ENCODE assay signal across 21 cellular contexts in genomic region chr2:15634846-15635490, GRCh38. TPM values are rescaled to one million over a fixed set of nuclear protein-coding genes. Genes with fewer than 3 reads are reported as not detected.
DNase-seq lines count a peak whose midpoint lies in the region; ATAC-seq and TF ChIP-seq lines count a peak whose summit lies in the region.
"Had no signal": no experiment of that assay in that cellular context is flagged by ENCODE, and none has a peak within 500 bp of the region (broad histone marks: within the 10 kb centered on the region; RNA-seq: fewer than 3 reads in every experiment).

No MANE protein-coding gene starts in this region.

- no peaks in the 10 kb centered on the region for H3K27me3 ChIP-seq in A673 (replicated peaks; ENCODE audit: insufficient read depth, low read depth, low read length, poor library complexity)
- no peaks in the 10 kb centered on the region for H3K27me3 ChIP-seq in endodermal cell (ENCODE audit: control insufficient read depth, insufficient read depth, low read length, poor library complexity, severe bottlenecking)
- no peaks in the 10 kb centered on the region for H3K27me3 ChIP-seq in mesendoderm (ENCODE audit: insufficient read depth, low read length, poor library complexity)
- H3K27me3 ChIP-seq: heart left ventricle had no signal

- H3K27ac ChIP-seq in A673 (ENCODE audit: low read depth, low read length, poor library complexity, severe bottlenecking) (no peak overlapping the region), endodermal cell (ENCODE audit: low read depth, low read length) (no peak overlapping the region), mesendoderm (ENCODE audit: low read depth, low read length) (no peak overlapping the region)
- H3K27ac ChIP-seq: heart left ventricle had no signal

- TF ChIP-seq CTCF in A673 (conservative IDR thresholded peaks at IDR 0.05; ENCODE audit: low read depth, low read length) (no peak), endodermal cell (conservative IDR thresholded peaks at IDR 0.05) (no peak)

- no peak overlapping the region for H3K4ac ChIP-seq in mesendoderm (ENCODE audit: low read depth, low read length)

- no CpG with 5 or more reads among the region's 1 CpG for WGBS in endodermal cell (ENCODE audit: insufficient coverage in 1 of 2, insufficient read length in 1 of 2), 2 experiments
- no CpG with 5 or more reads among the region's 1 CpG for WGBS in mesendoderm (ENCODE audit: extremely low coverage, insufficient coverage, low lambda C conversion rate)

- no peak overlapping the region for H2BK120ac ChIP-seq in mesendoderm (ENCODE audit: low read depth, low read length)

- H3K79me1 ChIP-seq in mesendoderm (ENCODE audit: low read length): no peaks in the 10 kb centered on the region

- CTCF ChIA-PET in A673 (lab: Charles Lee): no interaction called here

- intact Hi-C loops in A673 (cut with micrococcal nuclease; ENCODE audit: unreplicated experiment): loop anchor here (5.0 to 10.0 kb wide), 5 partner anchors 112 to 1120 kb away; partner anchors contain the start of gene MYCN

- no peaks in the 10 kb centered on the region for H3K79me2 ChIP-seq in mesendoderm (ENCODE audit: control insufficient read depth, insufficient read depth, low read length)

- no peak overlapping the region for H3K56ac ChIP-seq in mesendoderm (ENCODE audit: low read length)

- DNase-seq in A673 (ENCODE audit: low spot score): peak; percentile 11
- peak; percentile 17 for DNase-seq in NCI-H226
- DNase-seq in endodermal cell: no peak
- peak; percentile 71 for DNase-seq in mesendoderm
- no peak for DNase-seq in DMS114 treated with DMSO at 0.1 percent for 48 hours (lab: John Stamatoyannopoulos, UW; ENCODE audit: unreplicated experiment)
- no peak for DNase-seq in hippocampal formation (lab: John Stamatoyannopoulos, UW)
- DNase-seq: amygdala, COR-L47, erythroblast, heart left ventricle, islet precursor cell, midbrain, NCI-H1930, NCI-H446, T-helper 1 cell had no signal

- H3K9me3 ChIP-seq in A673 (ENCODE audit: low read depth, low read length, poor library complexity, severe bottlenecking) (no peaks in the 10 kb centered on the region), endodermal cell (ENCODE audit: control insufficient read depth, low read length) (no peaks in the 10 kb centered on the region)
- H3K9me3 ChIP-seq: heart left ventricle had no signal

- POLR2A ChIA-PET in A673 (lab: Charles Lee; ENCODE audit: low non-redundant PET): no interaction called here

- H3K9ac ChIP-seq in endodermal cell (ENCODE audit: extremely low read depth, low read length, poor library complexity, severe bottlenecking): no peak overlapping the region
- H3K9ac ChIP-seq in mesendoderm (ENCODE audit: low read length): no peak overlapping the region

- H4K8ac ChIP-seq in mesendoderm (ENCODE audit: low read depth, low read length): no peak overlapping the region

- H3K4me3 ChIP-seq in A673 (ENCODE audit: low read depth, low read length, poor library complexity, severe bottlenecking) (no peak overlapping the region), endodermal cell (ENCODE audit: low read length) (no peak overlapping the region), mesendoderm (ENCODE audit: low read length) (no peak overlapping the region)
- H3K4me3 ChIP-seq: heart left ventricle, K562 had no signal

- H3K27ac Mint-ChIP-seq in endodermal cell: peak overlapping the region; percentile 48
- H3K27ac Mint-ChIP-seq: activated T-helper 17 cell treated with anti-CD3 and anti-CD28 coated beads, Interleukin-2, amount 50 U/mL, for 72 hours; stimulated activated naive CD8-positive, alpha-beta T cell treated with anti-CD3 and anti-CD28 coated beads, Interleukin-15, Interleukin-2, amounts not matched to agents 100 ng/mL and 50 ng/mL, for 24 hours had no signal

- no peak overlapping the region for H2BK5ac ChIP-seq in mesendoderm (ENCODE audit: low read length)

- no peak overlapping the region for H3K4me2 ChIP-seq in mesendoderm (ENCODE audit: low read length)

- H3K36me3 ChIP-seq in A673 (ENCODE audit: insufficient read depth, low read length, poor library complexity, severe bottlenecking): peaks cover 49% of the 10 kb centered on the region
- H3K36me3 ChIP-seq in endodermal cell (ENCODE audit: control insufficient read depth, insufficient read depth, low read length): peaks cover 77% of the 10 kb centered on the region
- peaks cover 5% of the 10 kb centered on the region for H3K36me3 ChIP-seq in mesendoderm (ENCODE audit: control insufficient read depth, insufficient read depth, low read length)

- no peak overlapping the region for H3K23ac ChIP-seq in mesendoderm (ENCODE audit: low read length)

- H3K9me3 Mint-ChIP-seq in endodermal cell: no peaks in the 10 kb centered on the region
- H3K9me3 Mint-ChIP-seq: activated T-helper 17 cell treated with anti-CD3 and anti-CD28 coated beads, Interleukin-2, amount 50 U/mL, for 72 hours; stimulated activated naive CD8-positive, alpha-beta T cell treated with anti-CD3 and anti-CD28 coated beads, Interleukin-15, Interleukin-2, amounts not matched to agents 100 ng/mL and 50 ng/mL, for 24 hours had no signal

- peaks cover 25% of the 10 kb centered on the region for H3K4me1 Mint-ChIP-seq in endodermal cell
- H3K4me1 Mint-ChIP-seq: activated T-helper 17 cell treated with anti-CD3 and anti-CD28 coated beads, Interleukin-2, amount 50 U/mL, for 72 hours had no signal

- H3K4me1 ChIP-seq in A673 (ENCODE audit: insufficient read depth, low read length, poor library complexity, severe bottlenecking): peaks cover 9% of the 10 kb centered on the region
- H3K4me1 ChIP-seq in endodermal cell (ENCODE audit: control insufficient read depth, insufficient read depth, low read length): no peaks in the 10 kb centered on the region
- H3K4me1 ChIP-seq in mesendoderm (ENCODE audit: control insufficient read depth, low read depth, low read length): no peaks in the 10 kb centered on the region

- no peak overlapping the region for H3K18ac ChIP-seq in mesendoderm (ENCODE audit: low read length)

- peaks cover 57% of the 10 kb centered on the region for H3K36me3 Mint-ChIP-seq in endodermal cell (ENCODE audit: low read depth)

- no peak overlapping the region for H3K4me3 Mint-ChIP-seq in endodermal cell
- H3K4me3 Mint-ChIP-seq: activated T-helper 17 cell treated with anti-CD3 and anti-CD28 coated beads, Interleukin-2, amount 50 U/mL, for 72 hours; stimulated activated naive CD8-positive, alpha-beta T cell treated with anti-CD3 and anti-CD28 coated beads, Interleukin-15, Interleukin-2, amounts not matched to agents 100 ng/mL and 50 ng/mL, for 24 hours had no signal

- H2AK5ac ChIP-seq in mesendoderm (ENCODE audit: low read length): no peak overlapping the region

- BruUV-seq in A673 (replicated peaks; lab: Mats Ljungman, UMichigan): no TSS peak

- ATAC-seq in GM21390 (IDR thresholded peaks at IDR 0.05; ENCODE audit: unreplicated experiment) (no peak), GM18868 (IDR thresholded peaks at IDR 0.05; ENCODE audit: unreplicated experiment) (no peak)
- ATAC-seq: activated T-helper 17 cell treated with anti-CD3 and anti-CD28 coated beads, Interleukin-2, amount 50 U/mL, for 72 hours; heart left ventricle; K562; Right ventricle myocardium inferior had no signal

- no peak overlapping the region for H4K5ac ChIP-seq in mesendoderm (ENCODE audit: low read length)

- no peaks in the 10 kb centered on the region for H3K27me3 Mint-ChIP-seq in endodermal cell (ENCODE audit: insufficient read depth)
- H3K27me3 Mint-ChIP-seq: activated T-helper 17 cell treated with anti-CD3 and anti-CD28 coated beads, Interleukin-2, amount 50 U/mL, for 72 hours; stimulated activated naive CD8-positive, alpha-beta T cell treated with anti-CD3 and anti-CD28 coated beads, Interleukin-15, Interleukin-2, amounts not matched to agents 100 ng/mL and 50 ng/mL, for 24 hours had no signal

- H2BK15ac ChIP-seq in mesendoderm (replicated peaks; ENCODE audit: low read depth): no peak overlapping the region

RNA-seq across cellular contexts. Expression of gene DDX1, which starts 43.3 kb away (rescaled TPM):
- total RNA-seq in A673 (2021) (152 and 154 TPM in 2 replicates), endodermal cell (100 to 1,000 TPM; 116 to 126 TPM)
- polyA plus RNA-seq in endodermal cell (2013, experiment 1 of 2): 109 TPM
- polyA plus RNA-seq in endodermal cell (2013, experiment 2 of 2): 105 TPM
- 134 TPM for polyA plus RNA-seq in mesendoderm (2013, experiment 1 of 2)
- polyA plus RNA-seq in mesendoderm (2013, experiment 2 of 2): 134 TPM

Comparison
In these comparisons a context has a peak if more than half of its experiments do, and no peak if none do; other contexts are left out.
1. DNase-seq: peak in A673 (single experiment), NCI-H226 (single experiment) and mesendoderm (single experiment); none in endodermal cell (single experiment), DMS114 treated with DMSO at 0.1 percent for 48 hours (single experiment) and hippocampal formation (0 of 2).